8 cellular contexts compared by ENCODE assay signal in genomic region chr7:19747740-19748339, GRCh38. TPM values are rescaled to one million over a fixed set of nuclear protein-coding genes. Genes with fewer than 3 reads are reported as not detected.
A peak's percentile ranks its signal among the peaks of the same experiment; 100 is the strongest.
DNase-seq lines count a peak whose midpoint lies in the region; ATAC-seq and TF ChIP-seq lines count a peak whose summit lies in the region.

No MANE protein-coding gene starts in this region.

- H3K9me3 Mint-ChIP-seq in T-helper 2 cell treated with Interferon-gamma antibody and Interleukin-4, amounts not matched to agents 5 μg/mL and 100 μg/mL, for 36 hours, result no peaks in the 10 kb centered on the region
- no peaks in the 10 kb centered on the region for H3K9me3 Mint-ChIP-seq in CD8-positive, alpha-beta T cell

- no peaks in the 10 kb centered on the region for H3K9me3 ChIP-seq in RWPE2 (ENCODE audit: severe bottlenecking)
- no peaks in the 10 kb centered on the region for H3K9me3 ChIP-seq in suprapubic skin
- H3K9me3 ChIP-seq in CD8-positive, alpha-beta T cell (ENCODE audit: low read length), result no peaks in the 10 kb centered on the region

- H3K4me1 ChIP-seq in RWPE2 (ENCODE audit: insufficient read depth, poor library complexity, severe bottlenecking) (no peaks in the 10 kb centered on the region), suprapubic skin (peaks cover 5% of the 10 kb centered on the region)
- no peaks in the 10 kb centered on the region for H3K4me1 ChIP-seq in CD8-positive, alpha-beta T cell (ENCODE audit: insufficient read depth, low read length)

- H3K27me3 Mint-ChIP-seq in T-helper 2 cell treated with Interferon-gamma antibody and Interleukin-4, amounts not matched to agents 5 μg/mL and 100 μg/mL, for 36 hours (ENCODE audit: low read depth), result no peaks in the 10 kb centered on the region
- peaks cover 8% of the 10 kb centered on the region for H3K27me3 Mint-ChIP-seq in CD8-positive, alpha-beta T cell (ENCODE audit: low read depth)

- H3K27me3 ChIP-seq in RWPE2 (ENCODE audit: insufficient read depth, poor library complexity, severe bottlenecking) (no peaks in the 10 kb centered on the region), suprapubic skin (peaks cover 4% of the 10 kb centered on the region)
- H3K27me3 ChIP-seq in CD8-positive, alpha-beta T cell (ENCODE audit: insufficient read depth, low read length), result no peaks in the 10 kb centered on the region

- 30% methylated on average over 4 of the region's 4 CpGs for WGBS in suprapubic skin

- H3K27ac ChIP-seq in RWPE2 (ENCODE audit: poor library complexity, severe bottlenecking) (no peak overlapping the region), suprapubic skin (no peak overlapping the region)
- no peak overlapping the region for H3K27ac ChIP-seq in CD8-positive, alpha-beta T cell (ENCODE audit: low read depth, low read length)

- H3K4me3 ChIP-seq in RWPE2 (ENCODE audit: severe bottlenecking) (no peak overlapping the region), fibroblast of the aortic adventitia (ENCODE audit: low read depth, low read length) (no peak overlapping the region), suprapubic skin (no peak overlapping the region)
- no peak overlapping the region for H3K4me3 ChIP-seq in CD8-positive, alpha-beta T cell (ENCODE audit: low read depth, low read length)

- H3K36me3 Mint-ChIP-seq in T-helper 2 cell treated with Interferon-gamma antibody and Interleukin-4, amounts not matched to agents 5 μg/mL and 100 μg/mL, for 36 hours (ENCODE audit: low read depth), result no peaks in the 10 kb centered on the region
- H3K36me3 Mint-ChIP-seq in CD8-positive, alpha-beta T cell, result no peaks in the 10 kb centered on the region

- intact Hi-C loops in CD8-positive, alpha-beta T cell (cut with DNase I, micrococcal nuclease), result no loop called here

- no peak for TF ChIP-seq POLR2A in suprapubic skin (IDR thresholded peaks at IDR 0.05)

- peak; percentile 33 to 58 for DNase-seq in NCI-H526 (lab: John Stamatoyannopoulos, UW)
- no peak for DNase-seq in NCI-H526 treated with DMSO at 0.1 percent for 48 hours (lab: John Stamatoyannopoulos, UW)
- DNase-seq in LHCN-M2 (ENCODE audit: low read depth), result peak; percentile 42
- no peak for DNase-seq in RWPE2 (ENCODE audit: low spot score)
- DNase-seq in fibroblast of the aortic adventitia (ENCODE audit: low read depth), result peak; percentile 73
- DNase-seq in suprapubic skin (ENCODE audit: low spot score in 2 of 2), result no peak
- no peak for DNase-seq in T-helper 2 cell treated with Interferon-gamma antibody and Interleukin-4, amounts not matched to agents 5 μg/mL and 100 μg/mL, for 36 hours (ENCODE audit: low spot score)
- DNase-seq in CD8-positive, alpha-beta T cell, result no peak

- no peak for TF ChIP-seq EP300 in suprapubic skin (IDR thresholded peaks at IDR 0.05)

- TF ChIP-seq CTCF in RWPE2 (IDR thresholded peaks at IDR 0.05; ENCODE audit: poor library complexity, severe bottlenecking) (peak; percentile 78), fibroblast of the aortic adventitia (IDR thresholded peaks at IDR 0.05; ENCODE audit: insufficient read depth, low read length) (peak; percentile 61), suprapubic skin (IDR thresholded peaks at IDR 0.05) (peak; percentile 12 to 21)
- TF ChIP-seq CTCF in CD8-positive, alpha-beta T cell (IDR thresholded peaks at IDR 0.05), result no peak

- CTCF ChIA-PET in CD8-positive, alpha-beta T cell (lab: Charles Lee), result interaction anchor here (0.7 to 1.8 kb wide), 4 partner anchors 14 to 694 kb away, joined by 3 to 5 read pairs (median 4); no protein-coding TSS in a partner anchor

- no peaks in the 10 kb centered on the region for H3K4me1 Mint-ChIP-seq in T-helper 2 cell treated with Interferon-gamma antibody and Interleukin-4, amounts not matched to agents 5 μg/mL and 100 μg/mL, for 36 hours (ENCODE audit: low read depth)
- H3K4me1 Mint-ChIP-seq in CD8-positive, alpha-beta T cell (ENCODE audit: low read depth), result no peaks in the 10 kb centered on the region

- ATAC-seq in RWPE2 (ENCODE audit: low read depth), result peak; percentile 57; the same call in 2 of the 3 replicates
- ATAC-seq in CD8-positive, alpha-beta T cell, result no peak

- POLR2A ChIA-PET in CD8-positive, alpha-beta T cell (lab: Charles Lee), result no interaction called here

- no peak overlapping the region for H3K4me3 Mint-ChIP-seq in T-helper 2 cell treated with Interferon-gamma antibody and Interleukin-4, amounts not matched to agents 5 μg/mL and 100 μg/mL, for 36 hours
- no peak overlapping the region for H3K4me3 Mint-ChIP-seq in CD8-positive, alpha-beta T cell

- H3K36me3 ChIP-seq in RWPE2 (ENCODE audit: low read depth) (no peaks in the 10 kb centered on the region), suprapubic skin (no peaks in the 10 kb centered on the region)
- no peaks in the 10 kb centered on the region for H3K36me3 ChIP-seq in CD8-positive, alpha-beta T cell (ENCODE audit: insufficient read depth, low read length)

- H3K27ac Mint-ChIP-seq in T-helper 2 cell treated with Interferon-gamma antibody and Interleukin-4, amounts not matched to agents 5 μg/mL and 100 μg/mL, for 36 hours, result no peak overlapping the region
- no peak overlapping the region for H3K27ac Mint-ChIP-seq in CD8-positive, alpha-beta T cell

RNA-seq across cellular contexts. Expression of gene TMEM196, which starts 25.6 kb away (rescaled TPM):
- total RNA-seq in LHCN-M2 (2014; rRNA removed), result not detected in 2 replicates
- not detected for polyA plus RNA-seq in LHCN-M2 (2012)
- total RNA-seq in fibroblast of the aortic adventitia (ENCODE audit: low replicate concordance), result not detected in 2 replicates
- total RNA-seq in suprapubic skin, result not detected
- total RNA-seq in CD8-positive, alpha-beta T cell, result not detected

RNA-seq across cellular contexts. Expression of gene POLR1F, which starts 39.0 kb away (rescaled TPM):
- 34.8 and 35.8 TPM in 2 replicates for total RNA-seq in LHCN-M2 (2014; rRNA removed)
- polyA plus RNA-seq in LHCN-M2 (2012), result 7.1 TPM
- 21.9 and 225 TPM in 2 replicates for total RNA-seq in fibroblast of the aortic adventitia (ENCODE audit: low replicate concordance)
- 10 to 100 TPM; 13.8 to 22.0 (median 18.2) TPM for total RNA-seq in suprapubic skin
- 10 to 100 TPM; 35.0 to 37.7 TPM for total RNA-seq in CD8-positive, alpha-beta T cell

Comparison
In these comparisons a context has a peak if more than half of its experiments do, and no peak if none do; other contexts are left out.
1. DNase-seq: peak in NCI-H526 (2 of 2), LHCN-M2 (single experiment) and fibroblast of the aortic adventitia (single experiment); none in NCI-H526 treated with DMSO at 0.1 percent for 48 hours (single experiment), RWPE2 (single experiment), suprapubic skin (0 of 2), T-helper 2 cell treated with Interferon-gamma antibody and Interleukin-4, amounts not matched to agents 5 μg/mL and 100 μg/mL, for 36 hours (single experiment) and CD8-positive, alpha-beta T cell (0 of 7).